ENCODE assay signal across 8 cellular contexts in the genomic region with DNA sequence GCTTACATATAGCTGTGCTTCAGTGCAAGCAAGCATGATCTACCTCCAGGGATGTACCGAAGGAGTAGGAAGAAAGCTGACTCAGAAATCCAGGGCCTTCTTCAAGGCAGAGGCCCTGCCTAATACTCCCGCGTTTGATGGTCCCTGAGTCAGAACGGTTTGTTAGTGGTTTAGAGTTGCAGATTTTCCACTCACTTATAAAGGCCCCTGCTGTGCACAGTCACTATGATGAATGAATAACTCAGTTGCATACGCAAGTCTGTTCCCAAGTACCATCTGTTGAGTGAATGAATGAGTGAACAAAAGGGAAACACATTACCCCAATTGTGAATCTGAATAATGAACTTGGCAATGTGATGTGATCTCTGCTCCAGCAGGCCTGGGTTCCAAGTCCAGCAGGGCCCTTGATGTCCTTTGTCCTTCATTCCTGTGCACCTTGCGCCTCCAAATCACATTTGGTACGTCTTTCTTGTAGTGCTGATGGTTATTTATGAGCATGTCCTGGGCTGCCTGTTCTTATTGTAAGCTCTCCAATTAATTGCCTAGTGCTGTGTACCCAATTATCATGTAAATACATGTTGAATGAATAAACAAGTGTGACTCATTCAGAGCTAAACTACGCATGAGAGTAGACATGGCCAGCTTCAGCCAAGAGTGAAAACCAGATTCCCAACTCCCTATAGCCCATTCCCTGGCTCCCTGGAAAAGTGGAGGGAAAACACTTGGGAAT.
DNase-seq lines count a peak whose midpoint lies in the region; ATAC-seq lines count a peak whose summit lies in the region.

No MANE protein-coding gene starts in this region.

- no peaks in the 10 kb centered on the region for H3K27me3 ChIP-seq in HUES64 (ENCODE audit: insufficient read depth, low read length)
- H3K27me3 ChIP-seq in adipocyte (replicated peaks; ENCODE audit: control insufficient read depth, insufficient read depth, low read length), result no peaks in the 10 kb centered on the region

- H3K36me3 ChIP-seq in HUES64 (ENCODE audit: insufficient read depth, low read length) (peaks cover 13% of the 10 kb centered on the region), adipocyte (ENCODE audit: control insufficient read depth, insufficient read depth, low read length, severe bottlenecking) (peaks cover 9% of the 10 kb centered on the region)

- H3K4me3 ChIP-seq in HUES64 (ENCODE audit: low read length), result no peak overlapping the region; the same call in 1 of the 2 replicates
- no peak overlapping the region for H3K4me3 ChIP-seq in adipocyte (ENCODE audit: low read length)

- DNase-seq in AG08396 (ENCODE audit: low spot score) (peak; percentile 77), adipocyte (ENCODE audit: low read depth) (peak; percentile 73), lung microvascular endothelial cell (ENCODE audit: low read depth in 2 of 2) (peak; percentile 35 to 69), NCI-H1930 (lab: John Stamatoyannopoulos, UW) (no peak)

- peak overlapping the region; percentile 94 for H3K27ac ChIP-seq in HUES64 (ENCODE audit: low read depth, low read length)

- no peak for ATAC-seq in GM19035 (IDR thresholded peaks at IDR 0.05; ENCODE audit: unreplicated experiment)
- ATAC-seq in GM18873 (IDR thresholded peaks at IDR 0.05; ENCODE audit: low FRiP score, unreplicated experiment), result no peak
- no peak for ATAC-seq in GM18870 (IDR thresholded peaks at IDR 0.05; ENCODE audit: unreplicated experiment)

- H3K4me1 ChIP-seq in HUES64 (ENCODE audit: insufficient read depth, low read length), result peaks cover 42% of the 10 kb centered on the region
- peaks cover 25% of the 10 kb centered on the region for H3K4me1 ChIP-seq in adipocyte (ENCODE audit: control insufficient read depth, insufficient read depth, low read length)

- 40% methylated on average over 8 of the region's 8 CpGs for WGBS in HUES64

- H3K9me3 ChIP-seq in HUES64 (ENCODE audit: insufficient read depth, low read depth, low read length) (no peaks in the 10 kb centered on the region), adipocyte (ENCODE audit: control insufficient read depth, low read length) (no peaks in the 10 kb centered on the region)

- H3K9ac ChIP-seq in HUES64 (ENCODE audit: low read depth, low read length) (peak overlapping the region; percentile 17), adipocyte (ENCODE audit: low read length) (peak overlapping the region; percentile 15)

Comparison
In these comparisons a context has a peak if more than half of its experiments do, and no peak if none do; other contexts are left out.
1. DNase-seq: peak in AG08396 (single experiment), adipocyte (single experiment) and lung microvascular endothelial cell (2 of 2); none in NCI-H1930 (0 of 2).